13 cellular contexts compared by ENCODE assay signal in the genomic region with DNA sequence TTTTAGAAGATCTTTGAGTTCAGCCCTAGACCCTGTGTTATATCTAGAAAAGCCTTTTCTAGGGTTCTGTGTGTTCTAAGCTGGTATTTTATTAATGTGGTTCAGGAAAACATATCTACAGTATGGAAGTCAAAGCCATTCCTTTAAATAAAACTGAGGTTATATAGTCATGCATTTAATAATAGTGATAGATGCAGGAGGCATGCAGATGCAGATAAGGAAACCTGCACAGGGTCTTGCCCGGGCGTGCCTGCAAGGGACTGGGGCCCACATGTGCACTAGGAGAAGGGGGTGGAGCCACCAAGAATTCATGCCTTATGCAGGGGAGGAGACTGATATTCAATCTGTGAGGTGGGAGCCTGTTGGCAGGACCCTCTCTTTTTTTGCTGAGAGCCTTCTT.
DNase-seq lines count a peak whose midpoint lies in the region; ATAC-seq and TF ChIP-seq lines count a peak whose summit lies in the region.
"Had no signal": no experiment of that assay in that cellular context is flagged by ENCODE, and none has a peak within 500 bp of the region (broad histone marks: within the 10 kb centered on the region; RNA-seq: fewer than 3 reads in every experiment).

No MANE protein-coding gene starts in this region.

- H3K4me2 ChIP-seq in IMR-90 (ENCODE audit: low read depth, low read length) = no peak overlapping the region

- H3K27ac Mint-ChIP-seq in stimulated activated naive B cell treated with anti-CD40 and anti-IgM and Interleukin-4, amounts not matched to agents 10 μg/mL and 1 μg/mL and 100 μg/mL, for 72 hours = no peak overlapping the region

- H2BK20ac ChIP-seq in IMR-90 (ENCODE audit: low read depth, low read length) = peak overlapping the region; percentile 76; the same call in 1 of the 2 replicates

- TF ChIP-seq RAD21 in IMR-90 (IDR thresholded peaks at IDR 0.05; ENCODE audit: low read length) = no peak

- no peak overlapping the region for H3K9ac ChIP-seq in IMR-90 (ENCODE audit: low read depth, low read length)

- H3K9me1 ChIP-seq in IMR-90 (ENCODE audit: insufficient read depth, low read length) = peaks cover 6% of the 10 kb centered on the region

- TF ChIP-seq CTCF in IMR-90 (conservative IDR thresholded peaks at IDR 0.05; ENCODE audit: low read depth, low read length) (no peak), choroid plexus epithelial cell (conservative IDR thresholded peaks at IDR 0.05; ENCODE audit: low read depth, low read length) (no peak), GM10248 (IDR thresholded peaks at IDR 0.05; ENCODE audit: control extremely low read depth, extremely low read depth, low read depth, missing control alignments) (no peak)

- no peaks in the 10 kb centered on the region for H3K27me3 ChIP-seq in IMR-90 (ENCODE audit: control insufficient read depth, insufficient read depth, low read length)

- no peaks in the 10 kb centered on the region for H3K36me3 Mint-ChIP-seq in stimulated activated naive B cell treated with anti-CD40 and anti-IgM and Interleukin-4, amounts not matched to agents 10 μg/mL and 1 μg/mL and 100 μg/mL, for 72 hours

- no peaks in the 10 kb centered on the region for H3K9me3 Mint-ChIP-seq in stimulated activated naive B cell treated with anti-CD40 and anti-IgM and Interleukin-4, amounts not matched to agents 10 μg/mL and 1 μg/mL and 100 μg/mL, for 72 hours
- H3K9me3 Mint-ChIP-seq: activated T-cell treated with anti-CD3 and anti-CD28 coated beads, Interleukin-2, amount 50 U/mL, for 4 hours had no signal

- H2AFZ ChIP-seq in IMR-90 (replicated peaks; ENCODE audit: low read length, poor library complexity) = no peak overlapping the region

- H3K4me1 Mint-ChIP-seq in stimulated activated naive B cell treated with anti-CD40 and anti-IgM and Interleukin-4, amounts not matched to agents 10 μg/mL and 1 μg/mL and 100 μg/mL, for 72 hours = peaks cover 2 to 9% of the 10 kb centered on the region in 2 donors

- no TSS peak for BruUV-seq in IMR-90 (replicated peaks; lab: Mats Ljungman, UMichigan)

- H3K4me3 ChIP-seq in IMR-90 (ENCODE audit: insufficient read depth, low read depth, low read length) = no peak overlapping the region
- H3K4me3 ChIP-seq in choroid plexus epithelial cell (ENCODE audit: low read depth, low read length) = no peak overlapping the region

- H2BK15ac ChIP-seq in IMR-90 (ENCODE audit: low read depth, low read length) = peak overlapping the region; percentile 31; the same call in 1 of the 3 replicates

- peak; percentile 12 for DNase-seq in Daoy (ENCODE audit: low read depth)
- DNase-seq in IMR-90 = peak; percentile 70
- DNase-seq in choroid plexus epithelial cell (ENCODE audit: low read depth) = peak; percentile 52
- DNase-seq in myocyte (ENCODE audit: low read depth) = peak; percentile 42
- DNase-seq in GM10248 (ENCODE audit: extremely low spot score) = no peak
- DNase-seq in stimulated activated naive B cell treated with anti-CD40 and anti-IgM and Interleukin-4, amounts not matched to agents 10 μg/mL and 1 μg/mL and 100 μg/mL, for 72 hours = no peak
- no peak for DNase-seq in NK-92 (lab: John Stamatoyannopoulos, UW; ENCODE audit: unreplicated experiment)
- DNase-seq: activated T-cell treated with anti-CD3 and anti-CD28 coated beads, Interleukin-2, amount 50 U/mL, for 4 hours; effector memory CD4-positive, alpha-beta T cell; NCI-H2081 treated with DMSO at 0.1 percent for 48 hours; stimulated activated CD4-positive, alpha-beta T cell treated with anti-CD3 and anti-CD28 coated beads, Interleukin-4, amount 100 ng/mL, for 24 hours; SW 1271 had no signal

- H3K79me1 ChIP-seq in IMR-90 (ENCODE audit: low read depth in 1 of 2, low read length in 2 of 2) = peaks cover 0 to 12% of the 10 kb centered on the region in 2 experiments; a peak in 2 of 4 replicates

- no peaks in the 10 kb centered on the region; the same call in 1 of the 2 replicates for H3K36me3 ChIP-seq in IMR-90 (ENCODE audit: control insufficient read depth, insufficient read depth, low read length)

- H3K4me3 Mint-ChIP-seq in stimulated activated naive B cell treated with anti-CD40 and anti-IgM and Interleukin-4, amounts not matched to agents 10 μg/mL and 1 μg/mL and 100 μg/mL, for 72 hours = no peak overlapping the region
- H3K4me3 Mint-ChIP-seq: activated T-cell treated with anti-CD3 and anti-CD28 coated beads, Interleukin-2, amount 50 U/mL, for 4 hours had no signal

- peak overlapping the region; percentile 70 for H4K91ac ChIP-seq in IMR-90 (ENCODE audit: insufficient read depth, low read depth, low read length)

- no peak overlapping the region for H2AK9ac ChIP-seq in IMR-90 (replicated peaks; ENCODE audit: low read depth, low read length, poor library complexity)

- POLR2A ChIA-PET in IMR-90 (lab: Charles Lee; ENCODE audit: unreplicated experiment) (no interaction called here), GM10248 (lab: Yijun Ruan, JAX) (no interaction called here)

- H4K20me1 ChIP-seq in IMR-90 (ENCODE audit: insufficient read depth, low read length) = no peaks in the 10 kb centered on the region

- peak overlapping the region; percentile 41 to 79; a peak in 3 of 4 replicates for H4K8ac ChIP-seq in IMR-90 (ENCODE audit: low read depth in 2 of 2, low read length in 2 of 2)

- H2BK5ac ChIP-seq in IMR-90 (ENCODE audit: low read depth, low read length, poor library complexity, severe bottlenecking) = peak overlapping the region; percentile 96

- CTCF ChIA-PET in IMR-90 (lab: Yijun Ruan, JAX) = no interaction called here
- CTCF ChIA-PET in GM10248 (lab: Yijun Ruan, JAX) = interaction anchor here (1.3 to 2.5 kb wide), 3 partner anchors 14 to 25 kb away, joined by 3 to 8 read pairs (median 7); no protein-coding TSS in a partner anchor

- H2BK120ac ChIP-seq in IMR-90 (ENCODE audit: low read depth, low read length) = peak overlapping the region; percentile 88

- no peaks in the 10 kb centered on the region for H3K9me3 ChIP-seq in IMR-90 (ENCODE audit: control insufficient read depth, insufficient read depth, low read length)

- H3K4me1 ChIP-seq in IMR-90 (ENCODE audit: control insufficient read depth, insufficient read depth, low read length) = peaks cover 11% of the 10 kb centered on the region

- in situ Hi-C loops in IMR-90 (cut with MboI; ENCODE audit: low sequenced_read_pairs) = no loop called here

- intact Hi-C loops in IMR-90 (cut with micrococcal nuclease) = no loop called here

- H2AK5ac ChIP-seq in IMR-90 (ENCODE audit: low read depth, low read length) = no peak overlapping the region

- ATAC-seq in IMR-90 (ENCODE audit: low read depth) (peak; percentile 92), HG03039 (IDR thresholded peaks at IDR 0.05; ENCODE audit: unreplicated experiment) (no peak)
- ATAC-seq in stimulated activated naive B cell treated with anti-CD40 and anti-IgM and Interleukin-4, amounts not matched to agents 10 μg/mL and 1 μg/mL and 100 μg/mL, for 72 hours (replicated peaks) = no peak
- ATAC-seq: activated T-cell treated with anti-CD3 and anti-CD28 coated beads, Interleukin-2, amount 50 U/mL, for 4 hours had no signal

- H3K23ac ChIP-seq in IMR-90 (ENCODE audit: low read depth, low read length) = no peak overlapping the region

- H3K27ac ChIP-seq in IMR-90 (ENCODE audit: insufficient read depth, low read length) = peak overlapping the region; percentile 49; the same call in 1 of the 2 replicates

- peak overlapping the region; percentile 78 for H3K14ac ChIP-seq in IMR-90 (replicated peaks; ENCODE audit: low read depth, low read length)

- peak overlapping the region; percentile 70; the same call in 1 of the 2 replicates for H4K5ac ChIP-seq in IMR-90 (ENCODE audit: low read depth, low read length)

- WGBS in IMR-90 (ENCODE audit: extremely low coverage in 2 of 2, insufficient read length in 1 of 2), 2 experiments = no CpG with 5 or more reads among the region's 2 CpGs

- dilution Hi-C loops in IMR-90 (cut with HindIII; ENCODE audit: low sequenced_read_pairs, unreplicated experiment) = no loop called here

- TF ChIP-seq POLR2A in IMR-90 (IDR thresholded peaks at IDR 0.05; ENCODE audit: low read depth, low read length) = no peak

- H3K18ac ChIP-seq in IMR-90 (ENCODE audit: low read depth, low read length) = peak overlapping the region; percentile 82; the same call in 1 of the 2 replicates

- H3K27me3 Mint-ChIP-seq in stimulated activated naive B cell treated with anti-CD40 and anti-IgM and Interleukin-4, amounts not matched to agents 10 μg/mL and 1 μg/mL and 100 μg/mL, for 72 hours = no peaks in the 10 kb centered on the region

- H3K56ac ChIP-seq in IMR-90 (ENCODE audit: extremely low read depth, insufficient read depth, low read length) = peak overlapping the region; percentile 58; the same call in 1 of the 2 replicates

- H3K4ac ChIP-seq in IMR-90 (ENCODE audit: low read depth, low read length) = peak overlapping the region; percentile 63

TF ChIP-seq in IMR-90, 13 proteins besides CTCF, POLR2A, EP300 and RAD21:
- TF ChIP-seq MAZ (IDR thresholded peaks at IDR 0.05; ENCODE audit: borderline replicate concordance, low read depth, low read length) (no peak), CHD1 (IDR thresholded peaks at IDR 0.05; ENCODE audit: low read depth, low read length) (no peak), BHLHE40 (IDR thresholded peaks at IDR 0.05; ENCODE audit: low read depth, low read length) (peak; percentile 32; the same call in 1 of the 2 replicates), CEBPB (IDR thresholded peaks at IDR 0.05; ENCODE audit: low read depth, low read length) (no peak), MXI1 (IDR thresholded peaks at IDR 0.05; ENCODE audit: borderline replicate concordance, low read depth, low read length) (0 out of 2 replicates have a peak, but pooled peaks have one; percentile 49)

Comparison
In these comparisons a context has a peak if more than half of its experiments do, and no peak if none do; other contexts are left out.
1. DNase-seq: peak in Daoy (single experiment), IMR-90 (single experiment), choroid plexus epithelial cell (single experiment) and myocyte (single experiment); none in GM10248 (single experiment), stimulated activated naive B cell treated with anti-CD40 and anti-IgM and Interleukin-4, amounts not matched to agents 10 μg/mL and 1 μg/mL and 100 μg/mL, for 72 hours (single experiment) and NK-92 (single experiment).